19 cellular contexts compared by ENCODE assay signal in genomic region chr1:51489472-51489871, GRCh38. TPM values are rescaled to one million over a fixed set of nuclear protein-coding genes. Genes with fewer than 3 reads are reported as not detected.
A peak's percentile ranks its signal among the peaks of the same experiment; 100 is the strongest.
DNase-seq lines count a peak whose midpoint lies in the region; ATAC-seq and TF ChIP-seq lines count a peak whose summit lies in the region.
"Had no signal": no experiment of that assay in that cellular context is flagged by ENCODE, and none has a peak within 500 bp of the region (broad histone marks: within the 10 kb centered on the region; RNA-seq: fewer than 3 reads in every experiment).

No MANE protein-coding gene starts in this region.

- H3K9me2 ChIP-seq in DOHH2 (replicated peaks; ENCODE audit: control insufficient read depth, low read length) (no peaks in the 10 kb centered on the region), SU-DHL-6 (replicated peaks; ENCODE audit: insufficient read depth, low read length) (no peaks in the 10 kb centered on the region)

- H4K20me1 ChIP-seq in DOHH2 (ENCODE audit: control insufficient read depth, insufficient read depth, low read depth, low read length) (peaks cover 10% of the 10 kb centered on the region), SU-DHL-6 (ENCODE audit: low read depth, low read length) (no peaks in the 10 kb centered on the region), osteoblast (ENCODE audit: insufficient read depth, low read length) (peaks cover 6% of the 10 kb centered on the region)

- H3K4me1 ChIP-seq in DOHH2 (ENCODE audit: control insufficient read depth, low read length) (peaks cover 71% of the 10 kb centered on the region), osteoblast (ENCODE audit: insufficient read depth, low read length) (peaks cover 10% of the 10 kb centered on the region)

- H3K36me3 Mint-ChIP-seq in stimulated activated naive B cell treated with anti-CD40 and anti-IgM and Interleukin-4, amounts not matched to agents 10 μg/mL and 1 μg/mL and 100 μg/mL, for 72 hours, result peaks cover 8 to 19% of the 10 kb centered on the region in 2 donors

- no peak for DNase-seq in osteoblast (ENCODE audit: insufficient read length, low spot score, missing footprints)
- DNase-seq in superior temporal gyrus (ENCODE audit: extremely low spot score), result peak; percentile 20
- no peak for DNase-seq in stimulated activated naive B cell treated with anti-CD40 and anti-IgM and Interleukin-4, amounts not matched to agents 10 μg/mL and 1 μg/mL and 100 μg/mL, for 72 hours
- no peak for DNase-seq in GOT3 (lab: John Stamatoyannopoulos, UW)
- no peak for DNase-seq in HUDEP-2 (lab: John Stamatoyannopoulos, UW; ENCODE audit: unreplicated experiment in 76 of 76)
- DNase-seq: CD8-positive, alpha-beta memory T cell; DMS79; H7; HFFc6; NCI-H1436; NCI-H1930; NCI-H345; NCI-H524 treated with DMSO at 0.1 percent for 48 hours; PC-3; RPMI8226; SIG-M5 had no signal

- peaks cover 30% of the 10 kb centered on the region for H3K36me3 ChIP-seq in DOHH2 (ENCODE audit: control insufficient read depth, low read length)
- H3K36me3 ChIP-seq in SU-DHL-6 (ENCODE audit: low read length), result no peaks in the 10 kb centered on the region
- H3K36me3 ChIP-seq in osteoblast (ENCODE audit: insufficient read depth, low read length), result no peaks in the 10 kb centered on the region

- no peak for TF ChIP-seq CTCF in DOHH2 (IDR thresholded peaks at IDR 0.05; ENCODE audit: low read depth, low read length, poor library complexity, severe bottlenecking)
- no peak for TF ChIP-seq CTCF in SU-DHL-6 (IDR thresholded peaks at IDR 0.05; ENCODE audit: insufficient read depth, low read length, poor library complexity, severe bottlenecking)
- TF ChIP-seq CTCF in osteoblast (IDR thresholded peaks at IDR 0.05; ENCODE audit: extremely low read depth, low read depth, low read length), result no peak

- H3K79me2 ChIP-seq in DOHH2 (ENCODE audit: control insufficient read depth, low read length), result peaks cover 100% of the 10 kb centered on the region
- peaks cover 79% of the 10 kb centered on the region for H3K79me2 ChIP-seq in SU-DHL-6 (ENCODE audit: insufficient read depth, low read length)
- H3K79me2 ChIP-seq in osteoblast (ENCODE audit: insufficient read depth, low read length), result peaks cover 69% of the 10 kb centered on the region

- H2AFZ ChIP-seq in SU-DHL-6 (ENCODE audit: low read depth, low read length, severe bottlenecking) (no peak overlapping the region), osteoblast (ENCODE audit: low read length) (peak overlapping the region; percentile 5)

- peaks cover 24% of the 10 kb centered on the region for H3F3A ChIP-seq in DOHH2 (ENCODE audit: control insufficient read depth, insufficient read depth)
- peaks cover 39% of the 10 kb centered on the region for H3F3A ChIP-seq in SU-DHL-6 (ENCODE audit: insufficient read depth)

- no peaks in the 10 kb centered on the region for H3K27me3 Mint-ChIP-seq in stimulated activated naive B cell treated with anti-CD40 and anti-IgM and Interleukin-4, amounts not matched to agents 10 μg/mL and 1 μg/mL and 100 μg/mL, for 72 hours
- H3K27me3 Mint-ChIP-seq: CD8-positive, alpha-beta memory T cell had no signal

- peaks cover 30 to 59% of the 10 kb centered on the region in 2 donors for H3K4me1 Mint-ChIP-seq in stimulated activated naive B cell treated with anti-CD40 and anti-IgM and Interleukin-4, amounts not matched to agents 10 μg/mL and 1 μg/mL and 100 μg/mL, for 72 hours

- no peaks in the 10 kb centered on the region for H3K9me3 ChIP-seq in DOHH2 (ENCODE audit: control insufficient read depth, insufficient read depth, low read length)
- no peaks in the 10 kb centered on the region for H3K9me3 ChIP-seq in SU-DHL-6 (ENCODE audit: insufficient read depth, low read length)
- H3K9me3 ChIP-seq in osteoblast (ENCODE audit: low read depth, low read length), result no peaks in the 10 kb centered on the region

- H3K27me3 ChIP-seq in DOHH2 (ENCODE audit: control insufficient read depth, low read length) (no peaks in the 10 kb centered on the region), SU-DHL-6 (ENCODE audit: low read length) (no peaks in the 10 kb centered on the region), osteoblast (ENCODE audit: insufficient read depth, low read length) (no peaks in the 10 kb centered on the region)
- H3K27me3 ChIP-seq: BLaER1 treated with 17β-estradiol and CSF1 and Interleukin-3, amounts not matched to agents 10 nM and 100 nM had no signal

- no peak overlapping the region for H3K4me3 Mint-ChIP-seq in stimulated activated naive B cell treated with anti-CD40 and anti-IgM and Interleukin-4, amounts not matched to agents 10 μg/mL and 1 μg/mL and 100 μg/mL, for 72 hours
- H3K4me3 Mint-ChIP-seq: HFFc6 had no signal

- ATAC-seq in stimulated activated naive B cell treated with anti-CD40 and anti-IgM and Interleukin-4, amounts not matched to agents 10 μg/mL and 1 μg/mL and 100 μg/mL, for 72 hours (replicated peaks), result no peak
- ATAC-seq: PC-3 had no signal

- H3K27ac Mint-ChIP-seq in stimulated activated naive B cell treated with anti-CD40 and anti-IgM and Interleukin-4, amounts not matched to agents 10 μg/mL and 1 μg/mL and 100 μg/mL, for 72 hours, result no peak overlapping the region
- H3K27ac Mint-ChIP-seq: HFFc6 had no signal

- no peak overlapping the region for H3K4me3 ChIP-seq in DOHH2 (ENCODE audit: low read length)
- no peak overlapping the region for H3K4me3 ChIP-seq in SU-DHL-6 (ENCODE audit: insufficient read depth, low read length, poor library complexity, severe bottlenecking)
- H3K4me3 ChIP-seq in osteoblast (ENCODE audit: insufficient read depth, low read length), result no peak overlapping the region
- H3K4me3 ChIP-seq: BLaER1 treated with 17β-estradiol and CSF1 and Interleukin-3, amounts not matched to agents 10 nM and 100 nM had no signal

- H3K4me2 ChIP-seq in DOHH2 (ENCODE audit: low read length) (peak overlapping the region; percentile 79), SU-DHL-6 (ENCODE audit: low read depth, low read length, poor library complexity, severe bottlenecking) (peak overlapping the region; percentile 2), osteoblast (ENCODE audit: insufficient read depth, low read length) (peak overlapping the region; percentile 16)

- peaks cover 2 to 6% of the 10 kb centered on the region in 2 donors for H3K9me3 Mint-ChIP-seq in stimulated activated naive B cell treated with anti-CD40 and anti-IgM and Interleukin-4, amounts not matched to agents 10 μg/mL and 1 μg/mL and 100 μg/mL, for 72 hours
- H3K9me3 Mint-ChIP-seq: CD8-positive, alpha-beta memory T cell; HFFc6 had no signal

- no peak overlapping the region for H3K9ac ChIP-seq in SU-DHL-6 (ENCODE audit: low read length)
- H3K9ac ChIP-seq: BLaER1 treated with 17β-estradiol and CSF1 and Interleukin-3, amounts not matched to agents 10 nM and 100 nM had no signal

- 0 out of 2 replicates have a peak overlapping the region, but pooled peaks have one; percentile 87 for H3K27ac ChIP-seq in DOHH2 (ENCODE audit: low read depth, low read length)
- peak overlapping the region; percentile 40; the same call in 1 of the 2 replicates for H3K27ac ChIP-seq in SU-DHL-6 (ENCODE audit: low read depth, low read length)
- H3K27ac ChIP-seq in osteoblast (ENCODE audit: low read depth, low read length), result no peak overlapping the region

RNA-seq across cellular contexts. Expression of gene EPS15, which starts 29.6 kb away (rescaled TPM):
- total RNA-seq in osteoblast, result 79.9 and 82.2 TPM in 2 replicates

Comparison
In these comparisons a context has a peak if more than half of its experiments do, and no peak if none do; other contexts are left out.
1. H3K4me2 ChIP-seq: peak in every context shown above with its lines; median percentile 79 in DOHH2; 16 in osteoblast; 2 in SU-DHL-6.